ENCODE assay signal across 12 cellular contexts in genomic region chr6:21678990-21679389, GRCh38.
DNase-seq lines count a peak whose midpoint lies in the region; ATAC-seq and TF ChIP-seq lines count a peak whose summit lies in the region.
"Had no signal": no experiment of that assay in that cellular context is flagged by ENCODE, and none has a peak within 500 bp of the region (broad histone marks: within the 10 kb centered on the region; RNA-seq: fewer than 3 reads in every experiment).

No MANE protein-coding gene starts in this region.

- H3K27me3 ChIP-seq in adipocyte (replicated peaks; ENCODE audit: control insufficient read depth, insufficient read depth, low read length) (no peaks in the 10 kb centered on the region), aorta (ENCODE audit: control insufficient read depth in 1 of 2, insufficient read depth in 2 of 2, low read length in 1 of 2) (no peaks in the 10 kb centered on the region)
- H3K27me3 ChIP-seq: gastrocnemius medialis had no signal

- H3K4me1 ChIP-seq in adipocyte (ENCODE audit: control insufficient read depth, insufficient read depth, low read length) (no peaks in the 10 kb centered on the region), aorta (ENCODE audit: control insufficient read depth in 1 of 2, insufficient read depth in 2 of 2, low read length in 2 of 2) (no peaks in the 10 kb centered on the region)
- H3K4me1 ChIP-seq: gastrocnemius medialis had no signal

- no peak for TF ChIP-seq CTCF in HFFc6 (IDR thresholded peaks at IDR 0.05)

- H3K4me1 Mint-ChIP-seq in HFFc6 (ENCODE audit: low read depth), result peaks cover 14% of the 10 kb centered on the region
- no peaks in the 10 kb centered on the region for H3K4me1 Mint-ChIP-seq in activated T-cell treated with anti-CD3 and anti-CD28 coated beads, Interleukin-2, amount 50 U/mL, for 72 hours (ENCODE audit: low read depth)

- peak overlapping the region; percentile 57 to 78 for H3K27ac ChIP-seq in aorta (ENCODE audit: low read depth in 1 of 2, low read length in 2 of 2)
- H3K27ac ChIP-seq: gastrocnemius medialis had no signal

- H3K36me3 ChIP-seq in adipocyte (ENCODE audit: control insufficient read depth, insufficient read depth, low read length, severe bottlenecking) (no peaks in the 10 kb centered on the region), aorta (ENCODE audit: control insufficient read depth in 1 of 2, insufficient read depth in 2 of 2, low read length in 1 of 2) (no peaks in the 10 kb centered on the region)
- H3K36me3 ChIP-seq: gastrocnemius medialis had no signal

- DNase-seq in HFFc6 (peak; percentile 31), adipocyte (ENCODE audit: low read depth) (peak; percentile 50), glomerular visceral epithelial cell (ENCODE audit: extremely low spot score) (peak; percentile 40), aorta (no peak)
- no peak for DNase-seq in activated T-cell treated with anti-CD3 and anti-CD28 coated beads, Interleukin-2, amount 50 U/mL, for 72 hours
- DNase-seq: activated T-cell treated with anti-CD3 and anti-CD28 coated beads, Interleukin-2, amount 50 U/mL, for 4 hours; gastrocnemius medialis; NCI-H345; Right ventricle myocardium superior; stimulated activated naive CD4-positive, alpha-beta T cell had no signal

- H3K4me3 ChIP-seq in adipocyte (ENCODE audit: low read length) (no peak overlapping the region), aorta (ENCODE audit: low read length in 2 of 2) (no peak overlapping the region)
- H3K4me3 ChIP-seq: gastrocnemius medialis had no signal

- H3K27me3 Mint-ChIP-seq in HFFc6 (ENCODE audit: insufficient read depth), result peaks cover 2% of the 10 kb centered on the region; the same call in 1 of the 2 replicates
- peaks cover 3% of the 10 kb centered on the region for H3K27me3 Mint-ChIP-seq in activated T-cell treated with anti-CD3 and anti-CD28 coated beads, Interleukin-2, amount 50 U/mL, for 72 hours (ENCODE audit: low read depth)

- intact Hi-C loops in aorta (cut with DNase I), result no loop called here

- no peak overlapping the region for H3K9ac ChIP-seq in adipocyte (ENCODE audit: low read length)

- H3K4me3 Mint-ChIP-seq in HFFc6, result no peak overlapping the region
- H3K4me3 Mint-ChIP-seq in activated T-cell treated with anti-CD3 and anti-CD28 coated beads, Interleukin-2, amount 50 U/mL, for 72 hours, result no peak overlapping the region
- H3K4me3 Mint-ChIP-seq: activated T-cell treated with anti-CD3 and anti-CD28 coated beads, Interleukin-2, amount 50 U/mL, for 4 hours had no signal

- no peaks in the 10 kb centered on the region for H3K9me3 ChIP-seq in adipocyte (ENCODE audit: control insufficient read depth, low read length)
- no peaks in the 10 kb centered on the region for H3K9me3 ChIP-seq in aorta (ENCODE audit: control insufficient read depth, low read length)
- H3K9me3 ChIP-seq: gastrocnemius medialis had no signal

- peak; percentile 21 for ATAC-seq in aorta (ENCODE audit: low FRiP score)
- ATAC-seq in activated T-cell treated with anti-CD3 and anti-CD28 coated beads, Interleukin-2, amount 50 U/mL, for 72 hours (replicated peaks in 1 of 2), result no peak
- ATAC-seq in HG02981 (IDR thresholded peaks at IDR 0.05; ENCODE audit: unreplicated experiment), result no peak
- ATAC-seq in HG02642 (IDR thresholded peaks at IDR 0.05; ENCODE audit: poor library complexity, unreplicated experiment), result no peak
- ATAC-seq: activated T-cell treated with anti-CD3 and anti-CD28 coated beads, Interleukin-2, amount 50 U/mL, for 4 hours; gastrocnemius medialis had no signal

- H3K27ac Mint-ChIP-seq in HFFc6, result peak overlapping the region; percentile 59; the same call in 1 of the 2 replicates
- H3K27ac Mint-ChIP-seq in activated T-cell treated with anti-CD3 and anti-CD28 coated beads, Interleukin-2, amount 50 U/mL, for 72 hours, result no peak overlapping the region

- H3K36me3 Mint-ChIP-seq in HFFc6 (ENCODE audit: low read depth), result no peaks in the 10 kb centered on the region
- H3K36me3 Mint-ChIP-seq in activated T-cell treated with anti-CD3 and anti-CD28 coated beads, Interleukin-2, amount 50 U/mL, for 72 hours (ENCODE audit: insufficient read depth in 2 of 2), result no peaks in the 10 kb centered on the region

- 71 to 81% methylated on average over 6 of the region's 6 CpGs for WGBS in aorta, 2 donors

- no peaks in the 10 kb centered on the region for H3K9me3 Mint-ChIP-seq in HFFc6
- peaks cover 0 to 2% of the 10 kb centered on the region in 2 donors for H3K9me3 Mint-ChIP-seq in activated T-cell treated with anti-CD3 and anti-CD28 coated beads, Interleukin-2, amount 50 U/mL, for 72 hours

Comparison
In these comparisons a context has a peak if more than half of its experiments do, and no peak if none do; other contexts are left out.
1. DNase-seq: peak in HFFc6 (single experiment), adipocyte (single experiment) and glomerular visceral epithelial cell (single experiment); none in aorta (0 of 2) and activated T-cell treated with anti-CD3 and anti-CD28 coated beads, Interleukin-2, amount 50 U/mL, for 72 hours (0 of 2).